19 cellular contexts compared by ENCODE assay signal in the genomic region with DNA sequence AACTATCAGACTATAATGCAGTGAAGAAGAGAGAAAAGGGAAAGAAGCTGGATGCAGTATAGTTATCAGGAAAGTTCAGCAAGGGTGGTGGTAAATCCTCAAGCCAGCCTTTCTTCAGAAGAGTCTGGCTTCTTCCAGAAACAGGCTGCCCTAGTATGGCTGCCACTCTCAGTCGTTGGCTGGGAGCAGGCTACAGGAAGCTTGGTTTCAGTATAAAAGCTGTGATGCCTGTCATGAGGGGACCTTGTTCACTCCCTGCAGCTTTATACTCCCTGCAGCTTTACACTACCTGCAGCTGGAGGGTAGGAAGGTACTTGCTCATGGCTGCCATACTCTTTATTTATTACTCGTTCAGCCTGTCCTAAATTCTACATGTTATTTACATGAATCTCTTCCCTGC.
DNase-seq lines count a peak whose midpoint lies in the region; ATAC-seq, FAIRE-seq and TF ChIP-seq lines count a peak whose summit lies in the region.
"Had no signal": no experiment of that assay in that cellular context is flagged by ENCODE, and none has a peak within 500 bp of the region (broad histone marks: within the 10 kb centered on the region; RNA-seq: fewer than 3 reads in every experiment).

No MANE protein-coding gene starts in this region.

- H4K20me1 ChIP-seq in Loucy (ENCODE audit: insufficient read depth, low read length, poor library complexity, severe bottlenecking) = no peaks in the 10 kb centered on the region
- H4K20me1 ChIP-seq in K562 (replicated peaks; ENCODE audit: control insufficient read depth, insufficient read depth, low read length) = no peaks in the 10 kb centered on the region
- no peaks in the 10 kb centered on the region for H4K20me1 ChIP-seq in osteoblast (ENCODE audit: insufficient read depth, low read length)

- H3K27me3 ChIP-seq in Loucy (ENCODE audit: insufficient read depth, low read length, poor library complexity, severe bottlenecking) = no peaks in the 10 kb centered on the region
- H3K27me3 ChIP-seq in K562 (ENCODE audit: control insufficient read depth in 2 of 2, insufficient read depth in 2 of 2, low read length in 2 of 2) = no peaks in the 10 kb centered on the region
- H3K27me3 ChIP-seq in osteoblast (ENCODE audit: insufficient read depth, low read length) = no peaks in the 10 kb centered on the region
- no peaks in the 10 kb centered on the region for H3K27me3 ChIP-seq in WERI-Rb-1 (ENCODE audit: insufficient read depth, low read depth, severe bottlenecking)

- ATAC-seq in stimulated activated naive CD8-positive, alpha-beta T cell treated with anti-CD3 and anti-CD28 coated beads, Interleukin-15, Interleukin-2, amounts not matched to agents 100 U/mL and 50 U/mL, for 24 hours = peak; percentile 44
- ATAC-seq in stimulated activated naive CD8-positive, alpha-beta T cell treated with anti-CD3 and anti-CD28 coated beads, Interleukin-15, amount 100 ng/mL, for 72 hours = no peak
- ATAC-seq in K562 (no peak), GM19395 (IDR thresholded peaks at IDR 0.05; ENCODE audit: unreplicated experiment) (no peak)
- ATAC-seq: GM12878, HCT116, HepG2 had no signal

- H3K27me3 Mint-ChIP-seq in stimulated activated naive CD8-positive, alpha-beta T cell treated with anti-CD3 and anti-CD28 coated beads, Interleukin-15, amount 100 ng/mL, for 72 hours = peaks cover 28% of the 10 kb centered on the region
- H3K27me3 Mint-ChIP-seq: CD4-positive, alpha-beta T cell had no signal

- H3K9me3 Mint-ChIP-seq in stimulated activated naive CD8-positive, alpha-beta T cell treated with anti-CD3 and anti-CD28 coated beads, Interleukin-15, amount 100 ng/mL, for 72 hours = peaks cover 0 to 7% of the 10 kb centered on the region in 2 donors

- H3K9me3 ChIP-seq in Loucy (ENCODE audit: insufficient read depth, low read depth, low read length) (no peaks in the 10 kb centered on the region), K562 (replicated peaks; ENCODE audit: control insufficient read depth, insufficient read depth, low read depth, low read length) (no peaks in the 10 kb centered on the region), osteoblast (ENCODE audit: low read depth, low read length) (no peaks in the 10 kb centered on the region), WERI-Rb-1 (ENCODE audit: severe bottlenecking) (no peaks in the 10 kb centered on the region)

- H3K9me1 ChIP-seq in K562 (ENCODE audit: control insufficient read depth, insufficient read depth, low read length) = no peaks in the 10 kb centered on the region

- TF ChIP-seq RAD21 in K562 (CRISPR knock-in tag; conservative IDR thresholded peaks at IDR 0.05 in 1 of 2, IDR thresholded peaks at IDR 0.05 in 1 of 2) = no peak

- CTCF ChIA-PET in K562 (lab: Yijun Ruan, JAX; ENCODE audit: low intra/inter-chr PET ratio) = no interaction called here

- H2AFZ ChIP-seq in Loucy (ENCODE audit: low read length) = peak overlapping the region; percentile 79
- H2AFZ ChIP-seq in K562 (ENCODE audit: low read depth, low read length) = 0 out of 2 replicates have a peak overlapping the region, but pooled peaks have one; percentile 38
- H2AFZ ChIP-seq in osteoblast (ENCODE audit: low read length) = peak overlapping the region; percentile 65

- no peak overlapping the region for H3K4me3 Mint-ChIP-seq in stimulated activated naive CD8-positive, alpha-beta T cell treated with anti-CD3 and anti-CD28 coated beads, Interleukin-15, amount 100 ng/mL, for 72 hours
- H3K4me3 Mint-ChIP-seq: B cell; CD4-positive, alpha-beta T cell had no signal

- H3K9me2 ChIP-seq in Loucy (replicated peaks; ENCODE audit: low read depth, low read length) = no peaks in the 10 kb centered on the region

- no TSS peak for BruUV-seq in K562 (replicated peaks; lab: Mats Ljungman, UMichigan)

- in situ Hi-C loops in K562 (cut with MboI) = no loop called here

- peaks cover 10% of the 10 kb centered on the region for H3K4me1 Mint-ChIP-seq in stimulated activated naive CD8-positive, alpha-beta T cell treated with anti-CD3 and anti-CD28 coated beads, Interleukin-15, amount 100 ng/mL, for 72 hours

- no peaks in the 10 kb centered on the region for H3F3A ChIP-seq in Loucy (ENCODE audit: low read depth)

- H3K79me2 ChIP-seq in Loucy (ENCODE audit: insufficient read depth, low read length) = no peaks in the 10 kb centered on the region
- H3K79me2 ChIP-seq in K562 (ENCODE audit: control insufficient read depth, insufficient read depth, low read length) = no peaks in the 10 kb centered on the region
- no peaks in the 10 kb centered on the region for H3K79me2 ChIP-seq in osteoblast (ENCODE audit: insufficient read depth, low read length)

- no peak for FAIRE-seq in K562 (lab: Jason Lieb, UNC)
- FAIRE-seq: A204.1, GM12878, H54, HepG2, HTR-8/SVneo had no signal

- intact Hi-C loops in K562 (cut with micrococcal nuclease) = no loop called here

- WGBS in K562 (ENCODE audit: insufficient coverage, low coverage, missing lambda C conversion rate) = 18% methylated on average over 2 of the region's 2 CpGs

- H3K4me1 ChIP-seq in Loucy (ENCODE audit: insufficient read depth, low read length, poor library complexity, severe bottlenecking) (peaks cover 29% of the 10 kb centered on the region), K562 (replicated peaks in 1 of 2; ENCODE audit: control insufficient read depth in 2 of 2, insufficient read depth in 2 of 2, low read length in 2 of 2) (peaks cover 4 to 6% of the 10 kb centered on the region in 2 experiments; a peak in 3 of 5 replicates), osteoblast (ENCODE audit: insufficient read depth, low read length) (no peaks in the 10 kb centered on the region)

- no peak overlapping the region for H3K27ac ChIP-seq in K562 (ENCODE audit: extremely low read depth, low read depth, low read length)
- no peak overlapping the region for H3K27ac ChIP-seq in osteoblast (ENCODE audit: low read depth, low read length)
- H3K27ac ChIP-seq in WERI-Rb-1 = no peak overlapping the region

- H3K9ac ChIP-seq in Loucy (ENCODE audit: low read depth, low read length, poor library complexity, severe bottlenecking) (peak overlapping the region; percentile 20), K562 (ENCODE audit: insufficient read depth in 1 of 2, low read depth in 2 of 2, low read length in 2 of 2) (no peak overlapping the region)

- no peak overlapping the region for H3K27ac Mint-ChIP-seq in stimulated activated naive CD8-positive, alpha-beta T cell treated with anti-CD3 and anti-CD28 coated beads, Interleukin-15, amount 100 ng/mL, for 72 hours
- H3K27ac Mint-ChIP-seq: B cell; CD4-positive, alpha-beta T cell had no signal

- H3K36me3 ChIP-seq in Loucy (ENCODE audit: insufficient read depth, low read length) = no peaks in the 10 kb centered on the region
- no peaks in the 10 kb centered on the region for H3K36me3 ChIP-seq in K562 (ENCODE audit: control insufficient read depth, insufficient read depth, low read length)
- no peaks in the 10 kb centered on the region for H3K36me3 ChIP-seq in osteoblast (ENCODE audit: insufficient read depth, low read length)
- H3K36me3 ChIP-seq in WERI-Rb-1 = no peaks in the 10 kb centered on the region

- H3K4me3 ChIP-seq in Loucy (ENCODE audit: low read length, poor library complexity, severe bottlenecking) (no peak overlapping the region), K562 (no peak overlapping the region), osteoblast (ENCODE audit: insufficient read depth, low read length) (no peak overlapping the region), WERI-Rb-1 (ENCODE audit: low read depth, low read length) (no peak overlapping the region)
- H3K4me3 ChIP-seq: GM12878 had no signal

- no peak for TF ChIP-seq EP300 in K562 (IDR thresholded peaks at IDR 0.05; ENCODE audit: low read length)

- POLR2A ChIA-PET in K562 (lab: Yijun Ruan, JAX) = no interaction called here

- TF ChIP-seq POLR2A in K562 (conservative IDR thresholded peaks at IDR 0.05) = no peak

- no peak for DNase-seq in stimulated activated naive CD8-positive, alpha-beta T cell treated with anti-CD3 and anti-CD28 coated beads, Interleukin-15, Interleukin-2, amounts not matched to agents 100 U/mL and 50 U/mL, for 24 hours
- no peak for DNase-seq in stimulated activated naive CD8-positive, alpha-beta T cell treated with anti-CD3 and anti-CD28 coated beads, Interleukin-15, amount 100 ng/mL, for 72 hours
- DNase-seq in K562 (ENCODE audit: extremely low read depth in 1 of 4, low spot score in 3 of 4) = no peak
- no peak for DNase-seq in osteoblast (ENCODE audit: insufficient read length, low spot score, missing footprints)
- DNase-seq in WERI-Rb-1 = no peak
- no peak for DNase-seq in germinal center (ENCODE audit: low spot score)
- DNase-seq: C1 segment of cervical spinal cord; Calu3; CD4-positive, alpha-beta T cell; DMS 273 treated with DMSO at 0.1 percent for 48 hours had no signal

- H3K4me2 ChIP-seq in Loucy (ENCODE audit: low read depth, low read length, poor library complexity, severe bottlenecking) (peak overlapping the region; percentile 17), K562 (ENCODE audit: insufficient read depth, low read length) (no peak overlapping the region), osteoblast (ENCODE audit: insufficient read depth, low read length) (no peak overlapping the region)

- TF ChIP-seq CTCF in Loucy (conservative IDR thresholded peaks at IDR 0.05; ENCODE audit: low read length) = no peak
- TF ChIP-seq CTCF in K562 (IDR thresholded peaks at IDR 0.05 in 2 of 3, conservative IDR thresholded peaks at IDR 0.05 in 1 of 3; ENCODE audit: insufficient read depth in 2 of 3, low read depth in 1 of 3, low read length in 3 of 3) = no peak
- no peak for TF ChIP-seq CTCF in osteoblast (IDR thresholded peaks at IDR 0.05; ENCODE audit: extremely low read depth, low read depth, low read length)
- TF ChIP-seq CTCF in WERI-Rb-1 (IDR thresholded peaks at IDR 0.05; ENCODE audit: low read depth, low read length) = no peak

TF ChIP-seq in K562, 482 proteins besides CTCF, POLR2A, EP300 and RAD21 (continues in another document):
- no peak for TF ChIP-seq BRD9 (IDR thresholded peaks at IDR 0.05; ENCODE audit: low read depth, partially characterized antibody)
- no peak for TF ChIP-seq ZBTB9 (CRISPR knock-in tag; IDR thresholded peaks at IDR 0.05)
- no peak for TF ChIP-seq MCM3 (IDR thresholded peaks at IDR 0.05)
